In genomic region chr20:46642265-46642942, GRCh38 we compare ENCODE assay signal across 18 cellular contexts. TPM values are rescaled to one million over a fixed set of nuclear protein-coding genes. Genes with fewer than 3 reads are reported as not detected.
"Had no signal": no experiment of that assay in that cellular context is flagged by ENCODE, and none has a peak within 500 bp of the region (broad histone marks: within the 10 kb centered on the region; RNA-seq: fewer than 3 reads in every experiment).

No MANE protein-coding gene starts in this region.

- H3K9ac ChIP-seq: parathyroid adenoma had no signal

- H3K9me3 Mint-ChIP-seq: activated B cell treated with CpG ODN at 0.5 μM for 24 hours; activated CD4-positive, alpha-beta T cell treated with anti-CD3 and anti-CD28 coated beads, Interleukin-2, amount 10 ng/mL, durations not matched to agents 24 days and 14 days; activated T-helper 1 cell treated with anti-CD3 and anti-CD28 coated beads, Interleukin-12 subunit alpha, Interleukin-12 subunit beta, Interleukin-2, Interleukin-4 antibody, amounts not matched to agents 30 ng/mL and 10 ng/mL and 1 ng/mL, durations not matched to agents 14 hours and 24 hours and 36 hours; dendritic cell treated with granulocyte-macrophage colony-stimulating factor and Interleukin-4, amounts not matched to agents 40 ng/mL and 50 ng/mL, for 4 days; memory B cell; naive thymus-derived CD4-positive, alpha-beta T cell; stimulated activated naive B cell treated with anti-CD40 and anti-IgM and Interleukin-4, amounts not matched to agents 10 μg/mL and 1 μg/mL and 100 μg/mL, for 72 hours had no signal

- H3K27ac ChIP-seq: parathyroid adenoma, tibial artery, vagina had no signal

- H3K27ac Mint-ChIP-seq: activated B cell treated with CpG ODN at 0.5 μM for 24 hours; activated CD4-positive, alpha-beta T cell treated with anti-CD3 and anti-CD28 coated beads, Interleukin-2, amount 10 ng/mL, durations not matched to agents 24 days and 14 days; activated CD8-positive, alpha-beta T cell treated with anti-CD3 and anti-CD28 coated beads, Interleukin-2, amount 10 ng/mL, durations not matched to agents 7 days and 5 days; activated T-helper 1 cell treated with anti-CD3 and anti-CD28 coated beads, Interleukin-12 subunit alpha, Interleukin-12 subunit beta, Interleukin-2, Interleukin-4 antibody, amounts not matched to agents 30 ng/mL and 10 ng/mL and 1 ng/mL, durations not matched to agents 14 hours and 24 hours and 36 hours; dendritic cell treated with granulocyte-macrophage colony-stimulating factor and Interleukin-4, amounts not matched to agents 40 ng/mL and 50 ng/mL, for 4 days; memory B cell; naive thymus-derived CD4-positive, alpha-beta T cell; stimulated activated naive B cell treated with anti-CD40 and anti-IgM and Interleukin-4, amounts not matched to agents 10 μg/mL and 1 μg/mL and 100 μg/mL, for 72 hours had no signal

- H3K4me3 ChIP-seq: mucosa of descending colon, tibial artery, vagina had no signal

- H3K4me1 Mint-ChIP-seq: activated B cell treated with CpG ODN at 0.5 μM for 24 hours; activated CD4-positive, alpha-beta T cell treated with anti-CD3 and anti-CD28 coated beads, Interleukin-2, amount 10 ng/mL, durations not matched to agents 24 days and 14 days; memory B cell; naive thymus-derived CD4-positive, alpha-beta T cell; stimulated activated naive B cell treated with anti-CD40 and anti-IgM and Interleukin-4, amounts not matched to agents 10 μg/mL and 1 μg/mL and 100 μg/mL, for 72 hours had no signal

- H3K4me1 ChIP-seq: parathyroid adenoma, vagina had no signal

- H3K4me3 Mint-ChIP-seq: activated B cell treated with CpG ODN at 0.5 μM for 24 hours; activated CD4-positive, alpha-beta T cell treated with anti-CD3 and anti-CD28 coated beads, Interleukin-2, amount 10 ng/mL, durations not matched to agents 24 days and 14 days; activated CD8-positive, alpha-beta T cell treated with anti-CD3 and anti-CD28 coated beads, Interleukin-2, amount 10 ng/mL, durations not matched to agents 7 days and 5 days; activated T-helper 1 cell treated with anti-CD3 and anti-CD28 coated beads, Interleukin-12 subunit alpha, Interleukin-12 subunit beta, Interleukin-2, Interleukin-4 antibody, amounts not matched to agents 30 ng/mL and 10 ng/mL and 1 ng/mL, durations not matched to agents 14 hours and 24 hours and 36 hours; dendritic cell treated with granulocyte-macrophage colony-stimulating factor and Interleukin-4, amounts not matched to agents 40 ng/mL and 50 ng/mL, for 4 days; memory B cell; naive thymus-derived CD4-positive, alpha-beta T cell; stimulated activated naive B cell treated with anti-CD40 and anti-IgM and Interleukin-4, amounts not matched to agents 10 μg/mL and 1 μg/mL and 100 μg/mL, for 72 hours had no signal

- ATAC-seq: activated CD8-positive, alpha-beta T cell treated with anti-CD3 and anti-CD28 coated beads, Interleukin-2, amount 10 ng/mL, durations not matched to agents 7 days and 5 days; mucosa of descending colon; naive thymus-derived CD4-positive, alpha-beta T cell; stimulated activated naive B cell treated with anti-CD40 and anti-IgM and Interleukin-4, amounts not matched to agents 10 μg/mL and 1 μg/mL and 100 μg/mL, for 72 hours had no signal

- H3K36me3 ChIP-seq: tibial artery, vagina had no signal

- DNase-seq: activated B cell treated with CpG ODN at 0.5 μM for 24 hours; activated CD4-positive, alpha-beta T cell treated with anti-CD3 and anti-CD28 coated beads, Interleukin-2, amount 10 ng/mL, durations not matched to agents 24 days and 14 days; activated CD8-positive, alpha-beta T cell treated with anti-CD3 and anti-CD28 coated beads, Interleukin-2, amount 10 ng/mL, durations not matched to agents 7 days and 5 days; activated naive CD4-positive, alpha-beta T cell; aorta; effector memory CD4-positive, alpha-beta T cell; foreskin melanocyte; mucosa of descending colon; naive thymus-derived CD4-positive, alpha-beta T cell; stimulated activated CD4-positive, alpha-beta T cell treated with anti-CD3 and anti-CD28 coated beads, Interleukin-2, amount 100 ng/mL, for 48 hours; stimulated activated naive B cell treated with anti-CD40 and anti-IgM and Interleukin-4, amounts not matched to agents 10 μg/mL and 1 μg/mL and 100 μg/mL, for 72 hours; T-helper 2 cell; tibial artery had no signal

- H3K9me3 ChIP-seq: mucosa of descending colon, tibial artery, vagina had no signal

- H3K36me3 Mint-ChIP-seq: memory B cell; stimulated activated naive B cell treated with anti-CD40 and anti-IgM and Interleukin-4, amounts not matched to agents 10 μg/mL and 1 μg/mL and 100 μg/mL, for 72 hours had no signal

RNA-seq across cellular contexts. Expression of gene SLC13A3, which starts 8.9 kb away (rescaled TPM):
- total RNA-seq: activated CD4-positive, alpha-beta T cell treated with anti-CD3 and anti-CD28 coated beads, Interleukin-2, amount 10 ng/mL, durations not matched to agents 24 days and 14 days; activated CD8-positive, alpha-beta T cell treated with anti-CD3 and anti-CD28 coated beads, Interleukin-2, amount 10 ng/mL, durations not matched to agents 7 days and 5 days; activated T-helper 1 cell treated with anti-CD3 and anti-CD28 coated beads, Interleukin-12 subunit alpha, Interleukin-12 subunit beta, Interleukin-2, Interleukin-4 antibody, amounts not matched to agents 30 ng/mL and 10 ng/mL and 1 ng/mL, durations not matched to agents 14 hours and 24 hours and 36 hours had no signal
- polyA plus RNA-seq: naive thymus-derived CD4-positive, alpha-beta T cell had no signal
